ENCODE assay signal across 2 cellular contexts in genomic region chr20:33739493-33739892, GRCh38.
A peak's percentile ranks its signal among the peaks of the same experiment; 100 is the strongest.
TF ChIP-seq lines count a peak whose summit lies in the region.

No MANE protein-coding gene starts in this region.

TF ChIP-seq in IMR-90, 13 proteins besides CTCF, POLR2A, EP300 and RAD21:
- TF ChIP-seq USF2 (IDR thresholded peaks at IDR 0.05; ENCODE audit: low read depth, low read length) = no peak
- no peak for TF ChIP-seq ELK1 (IDR thresholded peaks at IDR 0.05; ENCODE audit: borderline replicate concordance, low read depth, low read length)
- no peak for TF ChIP-seq RFX5 (IDR thresholded peaks at IDR 0.05; ENCODE audit: low read depth, low read length)
- TF ChIP-seq MXI1 (IDR thresholded peaks at IDR 0.05; ENCODE audit: borderline replicate concordance, low read depth, low read length) = no peak
- TF ChIP-seq CEBPB (IDR thresholded peaks at IDR 0.05; ENCODE audit: low read depth, low read length) = no peak
- TF ChIP-seq FOS (IDR thresholded peaks at IDR 0.05; ENCODE audit: low read depth, low read length) = no peak
- TF ChIP-seq MAZ (IDR thresholded peaks at IDR 0.05; ENCODE audit: borderline replicate concordance, low read depth, low read length) = no peak
- no peak for TF ChIP-seq NFE2L2 (IDR thresholded peaks at IDR 0.05; ENCODE audit: low read depth, low read length)
- TF ChIP-seq MAFK (IDR thresholded peaks at IDR 0.05; ENCODE audit: low read depth, low read length) = no peak
- TF ChIP-seq BHLHE40 (IDR thresholded peaks at IDR 0.05; ENCODE audit: low read depth, low read length) = no peak
- TF ChIP-seq CHD1 (IDR thresholded peaks at IDR 0.05; ENCODE audit: low read depth, low read length) = no peak
- TF ChIP-seq RCOR1 (IDR thresholded peaks at IDR 0.05; ENCODE audit: insufficient replicate concordance, low read length) = no peak
- TF ChIP-seq SMC3 (IDR thresholded peaks at IDR 0.05; ENCODE audit: low read depth, low read length) = no peak

TF ChIP-seq in K562, 482 proteins besides CTCF, POLR2A, EP300 and RAD21:
- TF ChIP-seq ZBTB43 (CRISPR knock-in tag; IDR thresholded peaks at IDR 0.05) (no peak), KLF13 (tag; IDR thresholded peaks at IDR 0.05; ENCODE audit: borderline replicate concordance, low read depth) (no peak), FOSL1 (tag; conservative IDR thresholded peaks at IDR 0.05) (peak; percentile 54; the same call in 1 of the 2 replicates), MIER1 (IDR thresholded peaks at IDR 0.05; ENCODE audit: low read depth) (peak; percentile 35; the same call in 1 of the 2 replicates), ZNF696 (CRISPR knock-in tag; conservative IDR thresholded peaks at IDR 0.05) (no peak), KLF16 (IDR thresholded peaks at IDR 0.05) (no peak), ZNF324 (CRISPR knock-in tag; IDR thresholded peaks at IDR 0.05) (no peak), CREM (IDR thresholded peaks at IDR 0.05; ENCODE audit: low read depth) (peak; percentile 68), CBX8 (IDR thresholded peaks at IDR 0.05; ENCODE audit: borderline replicate concordance, extremely low read depth, low read depth, low read length, poor library complexity, severe bottlenecking) (no peak), ZNF280A (IDR thresholded peaks at IDR 0.05; ENCODE audit: low read depth, partially characterized antibody) (no peak), SREBF1 (IDR thresholded peaks at IDR 0.05; ENCODE audit: borderline replicate concordance, low read depth, low read length) (no peak), ZNF668 (CRISPR knock-in tag; IDR thresholded peaks at IDR 0.05) (no peak), ARID3A (IDR thresholded peaks at IDR 0.05; ENCODE audit: borderline replicate concordance, low read depth, low read length) (no peak), ZSCAN29 (IDR thresholded peaks at IDR 0.05) (no peak), KAT2B (IDR thresholded peaks at IDR 0.05; ENCODE audit: low read depth, low read length) (no peak)
TF ChIP-seq in K562: peak in this region for 3.
